ENCODE assay signal across 2 cellular contexts in genomic region chr17:35596530-35597233, GRCh38.
TF ChIP-seq lines count a peak whose summit lies in the region.

No MANE protein-coding gene starts in this region.

TF ChIP-seq in GM23338, 12 proteins besides CTCF, POLR2A, EP300 and RAD21:
- 0 out of 2 replicates have a peak, but pooled peaks have one; percentile 17 for TF ChIP-seq CREB1 (CRISPR knock-in tag; IDR thresholded peaks at IDR 0.05; ENCODE audit: low read depth)
- TF ChIP-seq STAT1 (IDR thresholded peaks at IDR 0.05; ENCODE audit: unreplicated experiment), result no peak
TF ChIP-seq in GM23338: peak in this region for 1.

TF ChIP-seq in HepG2, 621 proteins besides CTCF, POLR2A, EP300 and RAD21:
- 0 out of 2 replicates have a peak, but pooled peaks have one; percentile 34 for TF ChIP-seq RBFOX2 (IDR thresholded peaks at IDR 0.05; ENCODE audit: low read depth, low read length)
- peak; percentile 60 for TF ChIP-seq ZBTB33 (CRISPR knock-in tag; IDR thresholded peaks at IDR 0.05)
- no peak for TF ChIP-seq RNF2 (conservative IDR thresholded peaks at IDR 0.05; ENCODE audit: low read depth)
